In genomic region chr4:141502755-141503154, GRCh38 we compare ENCODE assay signal across 24 cellular contexts.
"Had no signal": no experiment of that assay in that cellular context is flagged by ENCODE, and none has a peak within 500 bp of the region (broad histone marks: within the 10 kb centered on the region; RNA-seq: fewer than 3 reads in every experiment).

No MANE protein-coding gene starts in this region.

- H3K9me3 ChIP-seq: psoas muscle, sigmoid colon, tibial artery had no signal

- H3K27ac ChIP-seq: esophagus muscularis mucosa, left ventricle myocardium inferior, parathyroid adenoma, psoas muscle, sigmoid colon, suprapubic skin, tibial artery, VCaP had no signal

- H3K36me3 ChIP-seq: esophagus muscularis mucosa, left ventricle myocardium inferior, sigmoid colon, suprapubic skin, tibial artery had no signal

- DNase-seq: activated CD4-positive, alpha-beta T cell treated with anti-CD3 and anti-CD28 coated beads for 4 hours; activated CD4-positive, alpha-beta T cell treated with anti-CD3 and anti-CD28 coated beads, Interleukin-2, amount 50 U/mL, for 48 hours; activated CD8-positive, alpha-beta memory T cell treated with anti-CD3 and anti-CD28 coated beads, Interleukin-2, amount 50 U/mL, for 4 hours; activated gamma-delta T cell treated with Interleukin-2 at 50 U/mL for 16 hours; activated T-cell treated with anti-CD3 and anti-CD28 coated beads, Interleukin-2, amount 50 U/mL, for 24 hours; dermis blood vessel endothelial cell; effector CD4-positive, alpha-beta T cell; left ventricle myocardium inferior; nucleus accumbens; psoas muscle; sigmoid colon; small intestine; stimulated activated CD4-positive, alpha-beta T cell treated with anti-CD3 and anti-CD28 coated beads, Interleukin-1b, Interleukin-23, amount 100 ng/mL, for 48 hours; stimulated activated CD4-positive, alpha-beta T cell treated with anti-CD3 and anti-CD28 coated beads, Interleukin-4, amount 100 ng/mL, for 4 hours; stimulated activated CD8-positive, alpha-beta memory T cell treated with anti-CD3 and anti-CD28 coated beads, Interleukin-4, amount 100 ng/mL, for 48 hours; stimulated activated naive CD8-positive, alpha-beta T cell treated with anti-CD3 and anti-CD28 coated beads, Interleukin-15, amount 100 ng/mL, for 72 hours; T-helper 9 cell; tibial artery had no signal

- H3K27me3 ChIP-seq: esophagus muscularis mucosa, sigmoid colon, suprapubic skin, tibial artery had no signal

- H3K79me2 ChIP-seq: parathyroid adenoma had no signal

- H2AFZ ChIP-seq: parathyroid adenoma had no signal

- ATAC-seq: psoas muscle; stimulated activated memory B cell treated with anti-CD40 and anti-IgM and Interleukin-4, amounts not matched to agents 10 μg/mL and 1 μg/mL and 100 μg/mL, for 72 hours; stimulated activated naive CD8-positive, alpha-beta T cell treated with anti-CD3 and anti-CD28 coated beads, Interleukin-15, amount 100 ng/mL, for 72 hours had no signal

- H3K4me1 ChIP-seq: esophagus muscularis mucosa, left ventricle myocardium inferior, parathyroid adenoma, psoas muscle, sigmoid colon, suprapubic skin, tibial artery had no signal

- H3K4me3 ChIP-seq: esophagus muscularis mucosa, left ventricle myocardium inferior, lung, psoas muscle, sigmoid colon, suprapubic skin, tibial artery had no signal

- H3K9ac ChIP-seq: parathyroid adenoma had no signal
